In genomic region chr12:27245039-27245438, GRCh38 we compare ENCODE assay signal across 8 cellular contexts. TPM values are rescaled to one million over a fixed set of nuclear protein-coding genes. Genes with fewer than 3 reads are reported as not detected.
DNase-seq lines count a peak whose midpoint lies in the region; ATAC-seq, FAIRE-seq and TF ChIP-seq lines count a peak whose summit lies in the region.

No MANE protein-coding gene starts in this region.

- intact Hi-C loops in dendritic cell treated with granulocyte-macrophage colony-stimulating factor and Interleukin-4, amounts not matched to agents 40 ng/mL and 50 ng/mL, for 4 days (cut with micrococcal nuclease) = loop anchor here (2.0 kb wide), 2 partner anchors 102 to 230 kb away; partner anchors contain the start of gene TM7SF3
- intact Hi-C loops in natural killer cell (cut with micrococcal nuclease) = no loop called here

- peaks cover 46% of the 10 kb centered on the region for H3K4me1 Mint-ChIP-seq in dendritic cell treated with granulocyte-macrophage colony-stimulating factor and Interleukin-4, amounts not matched to agents 40 ng/mL and 50 ng/mL, for 4 days (ENCODE audit: low read depth)
- peaks cover 32% of the 10 kb centered on the region in 2 donors for H3K4me1 Mint-ChIP-seq in natural killer cell

- TF ChIP-seq CTCF in C4-2B (conservative IDR thresholded peaks at IDR 0.05) = no peak
- no peak for TF ChIP-seq CTCF in LNCaP clone FGC (IDR thresholded peaks at IDR 0.05; ENCODE audit: control insufficient read depth, extremely low read depth, insufficient read depth)
- TF ChIP-seq CTCF in natural killer cell (IDR thresholded peaks at IDR 0.05) = no peak
- TF ChIP-seq CTCF in D721Med (IDR thresholded peaks at IDR 0.05; ENCODE audit: insufficient read depth, missing control alignments) = no peak

- H3K27me3 Mint-ChIP-seq in dendritic cell treated with granulocyte-macrophage colony-stimulating factor and Interleukin-4, amounts not matched to agents 40 ng/mL and 50 ng/mL, for 4 days = no peaks in the 10 kb centered on the region
- no peaks in the 10 kb centered on the region for H3K27me3 Mint-ChIP-seq in natural killer cell (ENCODE audit: low read depth in 2 of 2)

- peak overlapping the region; percentile 98 for H3K27ac Mint-ChIP-seq in dendritic cell treated with granulocyte-macrophage colony-stimulating factor and Interleukin-4, amounts not matched to agents 40 ng/mL and 50 ng/mL, for 4 days
- peak overlapping the region; percentile 92 to 94 for H3K27ac Mint-ChIP-seq in natural killer cell

- no peak for FAIRE-seq in D721Med (lab: Jason Lieb, UNC)

- ATAC-seq in natural killer cell = no peak

- H3K4me3 Mint-ChIP-seq in dendritic cell treated with granulocyte-macrophage colony-stimulating factor and Interleukin-4, amounts not matched to agents 40 ng/mL and 50 ng/mL, for 4 days = peak overlapping the region; percentile 99
- H3K4me3 Mint-ChIP-seq in natural killer cell = peak overlapping the region; percentile 98

- peaks cover 19% of the 10 kb centered on the region for H3K36me3 Mint-ChIP-seq in dendritic cell treated with granulocyte-macrophage colony-stimulating factor and Interleukin-4, amounts not matched to agents 40 ng/mL and 50 ng/mL, for 4 days (ENCODE audit: low read depth)
- H3K36me3 Mint-ChIP-seq in natural killer cell = no peaks in the 10 kb centered on the region

- peak overlapping the region; percentile 82 for H3K27ac ChIP-seq in C4-2B

- H3K4me3 ChIP-seq in LNCaP clone FGC (ENCODE audit: low read depth, low read length) = peak overlapping the region; percentile 86

- no peaks in the 10 kb centered on the region for H3K9me3 Mint-ChIP-seq in dendritic cell treated with granulocyte-macrophage colony-stimulating factor and Interleukin-4, amounts not matched to agents 40 ng/mL and 50 ng/mL, for 4 days
- H3K9me3 Mint-ChIP-seq in natural killer cell = no peaks in the 10 kb centered on the region

- no peak for DNase-seq in LNCaP clone FGC (ENCODE audit: low read depth)
- no peak for DNase-seq in natural killer cell
- no peak for DNase-seq in stimulated activated CD4-positive, alpha-beta T cell treated with anti-CD3 and anti-CD28 coated beads, Interleukin-1b, Interleukin-23, amount 100 ng/mL, for 48 hours
- no peak for DNase-seq in D721Med (ENCODE audit: insufficient read length, low spot score)
- no peak for DNase-seq in GOT3 (lab: John Stamatoyannopoulos, UW)
- no peak for DNase-seq in T-helper 9 cell

RNA-seq across cellular contexts. Expression of gene STK38L, which starts 1.0 kb away (rescaled TPM):
- 10 to 100 TPM; 14.0 to 17.0 (median 15.0) TPM for total RNA-seq in natural killer cell
